In genomic region chr13:109088528-109088927, GRCh38 we compare ENCODE assay signal across 22 cellular contexts.
"Had no signal": no experiment of that assay in that cellular context is flagged by ENCODE, and none has a peak within 500 bp of the region (broad histone marks: within the 10 kb centered on the region; RNA-seq: fewer than 3 reads in every experiment).

No MANE protein-coding gene starts in this region.

- H3K36me3 Mint-ChIP-seq: activated naive CD8-positive, alpha-beta T cell had no signal

- H3K4me1 ChIP-seq: right atrium auricular region, tibial artery had no signal

- H3K27me3 Mint-ChIP-seq: central memory CD8-positive, alpha-beta T cell had no signal

- H3K4me1 Mint-ChIP-seq: central memory CD8-positive, alpha-beta T cell; nephron had no signal

- H3K27me3 ChIP-seq: brain microvascular endothelial cell, esophagus squamous epithelium, right atrium auricular region had no signal

- DNase-seq: activated CD4-positive, alpha-beta T cell treated with anti-CD3 and anti-CD28 coated beads, Interleukin-2, amount 50 U/mL, for 1 hour; activated CD4-positive, CD25-positive, alpha-beta regulatory T cell treated with anti-CD3 and anti-CD28 coated beads, Interleukin-2, amount 50 U/mL, for 72 hours; activated CD8-positive, alpha-beta memory T cell treated with anti-CD3 and anti-CD28 coated beads for 24 hours; activated CD8-positive, alpha-beta memory T cell treated with anti-CD3 and anti-CD28 coated beads, Interleukin-2, amount 50 U/mL, for 48 hours; brain microvascular endothelial cell; esophagus squamous epithelium; hippocampal formation; kidney; midbrain; stimulated activated CD4-positive, alpha-beta T cell treated with anti-CD3 and anti-CD28 coated beads, Interleukin-12 subunit alpha, Interleukin-12 subunit beta, amount 100 ng/mL, for 4 hours; stimulated activated CD4-positive, alpha-beta T cell treated with anti-CD3 and anti-CD28 coated beads, Interleukin-1b, Interleukin-23, amount 100 ng/mL, for 48 hours; stimulated activated naive CD8-positive, alpha-beta T cell treated with anti-CD3 and anti-CD28 coated beads, Interleukin-15, Interleukin-2, amounts not matched to agents 100 U/mL and 50 U/mL, for 24 hours; substantia nigra; tibial artery had no signal

- H3K27ac ChIP-seq: brain microvascular endothelial cell, coronary artery, right atrium auricular region, tibial artery had no signal

- H3K4me3 Mint-ChIP-seq: activated naive CD8-positive, alpha-beta T cell; central memory CD8-positive, alpha-beta T cell; nephron had no signal

- H3K9me3 Mint-ChIP-seq: nephron had no signal

- H3K4me3 ChIP-seq: coronary artery, esophagus squamous epithelium, lung, right atrium auricular region, tibial artery had no signal

- ATAC-seq: left lobe of liver; stimulated activated naive CD8-positive, alpha-beta T cell treated with anti-CD3 and anti-CD28 coated beads, Interleukin-15, Interleukin-2, amounts not matched to agents 100 U/mL and 50 U/mL, for 24 hours had no signal

- H3K36me3 ChIP-seq: brain microvascular endothelial cell, esophagus squamous epithelium, right atrium auricular region, tibial artery had no signal

- H3K27ac Mint-ChIP-seq: activated naive CD8-positive, alpha-beta T cell; nephron had no signal

- H3K9me3 ChIP-seq: esophagus squamous epithelium, right atrium auricular region, tibial artery had no signal

- FAIRE-seq: kidney, urothelium cell line had no signal
